ENCODE assay signal across 1 cellular context in the genomic region with DNA sequence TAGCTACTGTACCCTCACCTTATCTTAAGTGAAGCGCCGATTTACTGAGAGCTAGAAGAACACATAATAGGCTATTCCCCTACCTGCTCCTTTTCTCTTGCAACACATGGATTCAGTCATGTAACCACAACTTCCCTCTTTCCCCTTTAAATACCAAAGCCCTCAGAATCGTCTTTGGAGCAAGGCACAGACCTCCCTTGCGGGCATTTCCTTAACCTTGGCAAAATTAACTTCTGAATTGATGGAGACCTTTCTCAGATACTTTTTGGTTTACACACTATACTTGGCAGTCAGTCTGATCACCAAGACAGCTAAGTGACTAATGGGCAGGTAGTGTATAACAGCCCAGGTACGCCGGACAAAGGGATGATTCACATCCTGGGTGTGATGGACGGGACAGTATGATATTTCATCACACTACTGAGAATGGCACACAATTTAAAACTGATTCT.
TF ChIP-seq lines count a peak whose summit lies in the region.

No MANE protein-coding gene starts in this region.

TF ChIP-seq in GM23338, 12 proteins besides CTCF, POLR2A, EP300 and RAD21:
- TF ChIP-seq STAT1 (IDR thresholded peaks at IDR 0.05; ENCODE audit: unreplicated experiment) (no peak), CREB1 (CRISPR knock-in tag; IDR thresholded peaks at IDR 0.05; ENCODE audit: low read depth) (no peak), EZH2 (IDR thresholded peaks at IDR 0.05; ENCODE audit: low read depth, unreplicated experiment) (no peak), EZH2phosphoT487 (IDR thresholded peaks at IDR 0.05; ENCODE audit: unreplicated experiment) (no peak), POLR2AphosphoS5 (IDR thresholded peaks at IDR 0.05; ENCODE audit: low read depth) (no peak), JUNB (IDR thresholded peaks at IDR 0.05; ENCODE audit: unreplicated experiment) (no peak), NANOG (IDR thresholded peaks at IDR 0.05; ENCODE audit: borderline replicate concordance) (no peak), ZNF331 (CRISPR knock-in tag; IDR thresholded peaks at IDR 0.05; ENCODE audit: low read depth) (no peak), ETS1 (IDR thresholded peaks at IDR 0.05) (no peak), ZNF114 (CRISPR knock-in tag; IDR thresholded peaks at IDR 0.05) (no peak), REST (IDR thresholded peaks at IDR 0.05; ENCODE audit: unreplicated experiment) (no peak)
- TF ChIP-seq, protein P1, sequence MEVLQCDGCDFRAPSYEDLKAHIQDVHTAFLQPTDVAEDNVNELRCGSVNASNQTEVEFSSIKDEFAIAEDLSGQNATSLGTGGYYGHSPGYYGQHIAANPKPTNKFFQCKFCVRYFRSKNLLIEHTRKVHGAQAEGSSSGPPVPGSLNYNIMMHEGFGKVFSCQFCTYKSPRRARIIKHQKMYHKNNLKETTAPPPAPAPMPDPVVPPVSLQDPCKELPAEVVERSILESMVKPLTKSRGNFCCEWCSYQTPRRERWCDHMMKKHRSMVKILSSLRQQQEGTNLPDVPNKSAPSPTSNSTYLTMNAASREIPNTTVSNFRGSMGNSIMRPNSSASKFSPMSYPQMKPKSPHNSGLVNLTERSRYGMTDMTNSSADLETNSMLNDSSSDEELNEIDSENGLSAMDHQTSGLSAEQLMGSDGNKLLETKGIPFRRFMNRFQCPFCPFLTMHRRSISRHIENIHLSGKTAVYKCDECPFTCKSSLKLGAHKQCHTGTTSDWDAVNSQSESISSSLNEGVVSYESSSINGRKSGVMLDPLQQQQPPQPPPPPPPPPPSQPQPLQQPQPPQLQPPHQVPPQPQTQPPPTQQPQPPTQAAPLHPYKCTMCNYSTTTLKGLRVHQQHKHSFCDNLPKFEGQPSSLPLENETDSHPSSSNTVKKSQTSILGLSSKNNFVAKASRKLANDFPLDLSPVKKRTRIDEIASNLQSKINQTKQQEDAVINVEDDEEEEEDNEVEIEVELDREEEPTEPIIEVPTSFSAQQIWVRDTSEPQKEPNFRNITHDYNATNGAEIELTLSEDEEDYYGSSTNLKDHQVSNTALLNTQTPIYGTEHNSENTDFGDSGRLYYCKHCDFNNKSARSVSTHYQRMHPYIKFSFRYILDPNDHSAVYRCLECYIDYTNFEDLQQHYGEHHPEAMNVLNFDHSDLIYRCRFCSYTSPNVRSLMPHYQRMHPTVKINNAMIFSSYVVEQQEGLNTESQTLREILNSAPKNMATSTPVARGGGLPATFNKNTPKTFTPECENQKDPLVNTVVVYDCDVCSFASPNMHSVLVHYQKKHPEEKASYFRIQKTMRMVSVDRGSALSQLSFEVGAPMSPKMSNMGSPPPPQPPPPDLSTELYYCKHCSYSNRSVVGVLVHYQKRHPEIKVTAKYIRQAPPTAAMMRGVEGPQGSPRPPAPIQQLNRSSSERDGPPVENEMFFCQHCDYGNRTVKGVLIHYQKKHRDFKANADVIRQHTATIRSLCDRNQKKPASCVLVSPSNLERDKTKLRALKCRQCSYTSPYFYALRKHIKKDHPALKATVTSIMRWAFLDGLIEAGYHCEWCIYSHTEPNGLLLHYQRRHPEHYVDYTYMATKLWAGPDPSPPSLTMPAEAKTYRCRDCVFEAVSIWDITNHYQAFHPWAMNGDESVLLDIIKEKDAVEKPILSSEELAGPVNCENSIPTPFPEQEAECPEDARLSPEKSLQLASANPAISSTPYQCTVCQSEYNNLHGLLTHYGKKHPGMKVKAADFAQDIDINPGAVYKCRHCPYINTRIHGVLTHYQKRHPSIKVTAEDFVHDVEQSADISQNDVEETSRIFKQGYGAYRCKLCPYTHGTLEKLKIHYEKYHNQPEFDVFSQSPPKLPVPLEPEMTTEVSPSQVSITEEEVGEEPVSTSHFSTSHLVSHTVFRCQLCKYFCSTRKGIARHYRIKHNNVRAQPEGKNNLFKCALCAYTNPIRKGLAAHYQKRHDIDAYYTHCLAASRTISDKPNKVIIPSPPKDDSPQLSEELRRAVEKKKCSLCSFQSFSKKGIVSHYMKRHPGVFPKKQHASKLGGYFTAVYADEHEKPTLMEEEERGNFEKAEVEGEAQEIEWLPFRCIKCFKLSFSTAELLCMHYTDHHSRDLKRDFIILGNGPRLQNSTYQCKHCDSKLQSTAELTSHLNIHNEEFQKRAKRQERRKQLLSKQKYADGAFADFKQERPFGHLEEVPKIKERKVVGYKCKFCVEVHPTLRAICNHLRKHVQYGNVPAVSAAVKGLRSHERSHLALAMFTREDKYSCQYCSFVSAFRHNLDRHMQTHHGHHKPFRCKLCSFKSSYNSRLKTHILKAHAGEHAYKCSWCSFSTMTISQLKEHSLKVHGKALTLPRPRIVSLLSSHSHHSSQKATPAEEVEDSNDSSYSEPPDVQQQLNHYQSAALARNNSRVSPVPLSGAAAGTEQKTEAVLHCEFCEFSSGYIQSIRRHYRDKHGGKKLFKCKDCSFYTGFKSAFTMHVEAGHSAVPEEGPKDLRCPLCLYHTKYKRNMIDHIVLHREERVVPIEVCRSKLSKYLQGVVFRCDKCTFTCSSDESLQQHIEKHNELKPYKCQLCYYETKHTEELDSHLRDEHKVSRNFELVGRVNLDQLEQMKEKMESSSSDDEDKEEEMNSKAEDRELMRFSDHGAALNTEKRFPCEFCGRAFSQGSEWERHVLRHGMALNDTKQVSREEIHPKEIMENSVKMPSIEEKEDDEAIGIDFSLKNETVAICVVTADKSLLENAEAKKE (CRISPR knock-in tag; IDR thresholded peaks at IDR 0.05), result no peak
